In the genomic region with DNA sequence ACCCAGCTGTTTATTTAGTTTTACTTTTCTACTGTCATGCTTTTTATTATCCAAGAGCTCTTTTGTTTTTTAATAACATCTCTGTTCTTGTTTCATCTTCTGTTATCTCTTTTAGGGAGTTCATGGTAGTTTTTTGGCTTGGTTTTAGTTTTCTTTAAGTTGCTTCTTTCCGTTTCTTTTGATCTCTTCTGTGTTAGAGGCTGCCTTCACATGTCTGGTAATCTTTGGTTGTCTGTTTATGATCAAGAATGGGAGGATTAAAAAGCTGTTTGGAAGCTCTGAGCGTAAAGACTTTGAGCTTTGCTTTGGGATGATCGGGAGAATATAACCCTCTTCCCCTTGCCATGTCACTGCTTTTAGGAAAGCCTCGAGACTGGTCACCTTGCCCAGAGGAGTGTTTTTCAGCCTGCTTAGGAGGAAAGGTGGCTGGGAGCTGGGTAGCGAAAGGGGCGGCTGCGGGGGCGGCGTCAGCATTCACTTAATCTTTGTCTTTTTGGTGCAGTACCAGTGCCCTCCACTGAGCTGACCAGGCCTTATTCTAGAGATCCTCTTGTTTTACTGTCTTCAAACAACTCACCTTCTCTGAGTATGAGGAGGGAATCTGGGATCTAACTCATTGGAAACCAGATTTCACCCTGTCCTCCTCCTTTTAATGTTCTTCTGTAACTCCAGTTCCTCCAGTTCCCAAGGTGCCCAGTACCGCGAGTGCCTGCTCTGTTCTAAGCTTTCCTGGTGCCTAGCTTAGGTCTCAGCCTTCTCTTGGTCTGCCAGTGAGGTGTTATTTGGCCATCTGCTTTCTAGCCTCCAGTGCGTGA, we compare ENCODE assay signal across 8 cellular contexts.
DNase-seq lines count a peak whose midpoint lies in the region; ATAC-seq and TF ChIP-seq lines count a peak whose summit lies in the region.

No MANE protein-coding gene starts in this region.

- peak overlapping the region; percentile 87 to 92 for H3K27ac Mint-ChIP-seq in effector memory CD8-positive, alpha-beta T cell
- H3K27ac Mint-ChIP-seq in nephron, result peak overlapping the region; percentile 56 to 79 (median 75)

- H3K4me3 Mint-ChIP-seq in effector memory CD8-positive, alpha-beta T cell, result peak overlapping the region; percentile 70 to 75
- H3K4me3 Mint-ChIP-seq in nephron, result peak overlapping the region in 1 of 3 experiments; percentile 3

- peak; percentile 96 for ATAC-seq in effector memory CD8-positive, alpha-beta T cell (replicated peaks)

- H3K27ac ChIP-seq in stomach smooth muscle (ENCODE audit: low read length), result peak overlapping the region; percentile 53

- peaks cover 3% of the 10 kb centered on the region for H3K4me1 ChIP-seq in stomach smooth muscle (ENCODE audit: control insufficient read depth, insufficient read depth, low read length)

- peak; percentile 50 to 57 (median 51) for TF ChIP-seq CTCF in nephron (IDR thresholded peaks at IDR 0.05; ENCODE audit: unreplicated experiment in 3 of 3)

- H3K4me3 ChIP-seq in stomach smooth muscle (ENCODE audit: low read length in 2 of 2), result peak overlapping the region in 1 of 2 donors; percentile 10

- H3K9me3 ChIP-seq in stomach smooth muscle (ENCODE audit: control insufficient read depth in 2 of 2, low read length in 2 of 2), result no peaks in the 10 kb centered on the region

- peaks cover 84% of the 10 kb centered on the region for H3K36me3 Mint-ChIP-seq in effector memory CD8-positive, alpha-beta T cell (ENCODE audit: insufficient read depth)
- peaks cover 63% of the 10 kb centered on the region for H3K36me3 Mint-ChIP-seq in nephron (ENCODE audit: low read depth)

- H3K27me3 ChIP-seq in stomach smooth muscle (ENCODE audit: control insufficient read depth in 1 of 2, insufficient read depth in 2 of 2, low read length in 2 of 2), result no peaks in the 10 kb centered on the region

- DNase-seq in AML-193 (lab: John Stamatoyannopoulos, UW) (peak; percentile 43 to 50), HuH-7.5 (ENCODE audit: low spot score) (peak; percentile 71), NCI-H2081 (lab: John Stamatoyannopoulos, UW) (no peak), NCI-H446 (lab: John Stamatoyannopoulos, UW) (no peak)
- peak; percentile 75 to 79 for DNase-seq in activated CD4-positive, alpha-beta T cell treated with anti-CD3 and anti-CD28 coated beads, Interleukin-2, amount 50 U/mL, for 48 hours
- DNase-seq in effector memory CD8-positive, alpha-beta T cell, result peak; percentile 48 to 54 (median 48)

- peaks cover 63 to 78% of the 10 kb centered on the region in 2 donors for H3K4me1 Mint-ChIP-seq in effector memory CD8-positive, alpha-beta T cell (ENCODE audit: low read depth in 2 of 2)
- H3K4me1 Mint-ChIP-seq in nephron, result peaks cover 27% of the 10 kb centered on the region

- no peaks in the 10 kb centered on the region for H3K9me3 Mint-ChIP-seq in effector memory CD8-positive, alpha-beta T cell
- no peaks in the 10 kb centered on the region for H3K9me3 Mint-ChIP-seq in nephron

- H3K27me3 Mint-ChIP-seq in effector memory CD8-positive, alpha-beta T cell, result no peaks in the 10 kb centered on the region
- no peaks in the 10 kb centered on the region for H3K27me3 Mint-ChIP-seq in nephron (ENCODE audit: low read depth)

- H3K9ac ChIP-seq in stomach smooth muscle (ENCODE audit: low read length in 2 of 2), result peak overlapping the region; percentile 55

- peaks cover 16 to 22% of the 10 kb centered on the region in 2 donors for H3K36me3 ChIP-seq in stomach smooth muscle (ENCODE audit: control insufficient read depth in 2 of 2, insufficient read depth in 2 of 2, low read length in 2 of 2)

Comparison
In these comparisons a context has a peak if more than half of its experiments do, and no peak if none do; other contexts are left out.
1. DNase-seq: peak in AML-193 (2 of 2), HuH-7.5 (single experiment), activated CD4-positive, alpha-beta T cell treated with anti-CD3 and anti-CD28 coated beads, Interleukin-2, amount 50 U/mL, for 48 hours (2 of 2) and effector memory CD8-positive, alpha-beta T cell (3 of 3); none in NCI-H2081 (0 of 2) and NCI-H446 (0 of 2).